Comparison of ENCODE assay signal across 17 cellular contexts in genomic region chr4:150116506-150116905, GRCh38. TPM values are rescaled to one million over a fixed set of nuclear protein-coding genes. Genes with fewer than 3 reads are reported as not detected.
"Had no signal": no experiment of that assay in that cellular context is flagged by ENCODE, and none has a peak within 500 bp of the region (broad histone marks: within the 10 kb centered on the region; RNA-seq: fewer than 3 reads in every experiment).

No MANE protein-coding gene starts in this region.

- ATAC-seq: activated CD4-positive, alpha-beta T cell treated with anti-CD3 and anti-CD28 coated beads for 36 hours; activated T-cell treated with anti-CD3 and anti-CD28 coated beads, Interleukin-2, amount 50 U/mL, for 4 hours; body of pancreas; gastrocnemius medialis; left lobe of liver; natural killer cell; T-helper 17 cell had no signal

- H3K36me3 ChIP-seq: adrenal gland, gastrocnemius medialis, prostate gland, sigmoid colon, stomach, WERI-Rb-1 had no signal

- H3K27ac ChIP-seq: adrenal gland, body of pancreas, gastrocnemius medialis, prostate gland, stomach, testis, WERI-Rb-1 had no signal

- H3K4me1 ChIP-seq: gastrocnemius medialis, prostate gland, testis had no signal

- H3K9me3 ChIP-seq: body of pancreas, prostate gland, sigmoid colon, testis had no signal

- H3K4me3 ChIP-seq: adrenal gland, body of pancreas, gastrocnemius medialis, prostate gland, sigmoid colon, stomach, testis had no signal

- DNase-seq: activated CD4-positive, alpha-beta memory T cell treated with anti-CD3 and anti-CD28 coated beads, Interleukin-2, amount 10 ng/mL, durations not matched to agents 7 days and 5 days; activated CD4-positive, alpha-beta T cell treated with anti-CD3 and anti-CD28 coated beads for 36 hours; activated effector memory CD4-positive, alpha-beta T cell treated with Interleukin-2 at 50 U/mL for 16 hours; activated T-cell treated with anti-CD3 and anti-CD28 coated beads, Interleukin-2, amount 50 U/mL, for 4 hours; adrenal gland; erythroblast; gastrocnemius medialis; natural killer cell; sigmoid colon; stimulated activated CD4-positive, alpha-beta T cell treated with anti-CD3 and anti-CD28 coated beads, Interleukin-1b, Interleukin-23, amount 100 ng/mL, for 48 hours; stomach; T-helper 17 cell; testis; WERI-Rb-1 had no signal

- H3K27me3 ChIP-seq: adrenal gland, body of pancreas, gastrocnemius medialis, sigmoid colon, stomach, testis had no signal

RNA-seq across cellular contexts. Expression of gene DCLK2, which starts 38.3 kb away (rescaled TPM):
- total RNA-seq: activated CD4-positive, alpha-beta T cell treated with anti-CD3 and anti-CD28 coated beads for 36 hours; T-helper 17 cell had no signal
